In the genomic region with DNA sequence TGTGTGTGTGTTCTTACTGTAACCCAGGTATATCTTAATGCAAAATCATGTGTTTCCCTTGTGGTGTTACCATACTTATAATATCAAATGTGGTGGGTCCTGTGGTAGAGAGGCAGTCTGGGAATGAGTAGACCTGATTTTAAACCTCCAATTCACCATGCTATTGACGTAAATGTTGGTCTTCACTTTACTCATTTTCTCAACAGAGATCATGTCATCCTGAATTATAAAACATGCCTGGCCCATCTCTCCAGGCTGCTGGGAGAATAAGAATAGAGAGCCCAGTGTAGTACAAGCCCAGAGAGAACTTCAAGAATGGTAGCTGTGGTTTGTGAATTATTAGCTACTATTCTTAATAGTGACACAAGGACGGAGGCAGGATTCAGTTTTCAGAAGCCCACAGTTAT, we compare ENCODE assay signal across 10 cellular contexts.
DNase-seq lines count a peak whose midpoint lies in the region; ATAC-seq and TF ChIP-seq lines count a peak whose summit lies in the region.
"Had no signal": no experiment of that assay in that cellular context is flagged by ENCODE, and none has a peak within 500 bp of the region (broad histone marks: within the 10 kb centered on the region; RNA-seq: fewer than 3 reads in every experiment).

No MANE protein-coding gene starts in this region.

- no peaks in the 10 kb centered on the region for H3K36me3 ChIP-seq in neutrophil

- TF ChIP-seq CTCF in neutrophil (IDR thresholded peaks at IDR 0.05): no peak

- H3K9me3 ChIP-seq in neutrophil: no peaks in the 10 kb centered on the region

- H3K27me3 ChIP-seq in neutrophil: no peaks in the 10 kb centered on the region

- DNase-seq in NCI-H1105 treated with DMSO at 0.1 percent for 48 hours (lab: John Stamatoyannopoulos, UW): no peak
- no peak for DNase-seq in NAMALWA (ENCODE audit: low spot score)
- DNase-seq in glomerular visceral epithelial cell (ENCODE audit: extremely low spot score): no peak
- no peak for DNase-seq in activated CD4-positive, alpha-beta T cell treated with anti-CD3 and anti-CD28 coated beads for 1 hour
- DNase-seq: NCI-H69; stimulated activated naive CD4-positive, alpha-beta T cell had no signal

- ATAC-seq in GM18861 (IDR thresholded peaks at IDR 0.05; ENCODE audit: unreplicated experiment): peak; percentile 83
- ATAC-seq in GM21619 (IDR thresholded peaks at IDR 0.05; ENCODE audit: unreplicated experiment): peak; percentile 65
- ATAC-seq in HG03439 (IDR thresholded peaks at IDR 0.05; ENCODE audit: unreplicated experiment): peak; percentile 48

- no peak overlapping the region for H3K4me3 ChIP-seq in neutrophil (ENCODE audit: low read depth in 1 of 2, low read length in 1 of 2)

- peak overlapping the region; percentile 53 for H3K27ac ChIP-seq in neutrophil

- H3K4me1 ChIP-seq in neutrophil (ENCODE audit: control insufficient read depth in 1 of 2, insufficient read depth in 1 of 2, low read depth in 1 of 2, low read length in 1 of 2): no peaks in the 10 kb centered on the region
